Comparison of ENCODE assay signal across 8 cellular contexts in the genomic region with DNA sequence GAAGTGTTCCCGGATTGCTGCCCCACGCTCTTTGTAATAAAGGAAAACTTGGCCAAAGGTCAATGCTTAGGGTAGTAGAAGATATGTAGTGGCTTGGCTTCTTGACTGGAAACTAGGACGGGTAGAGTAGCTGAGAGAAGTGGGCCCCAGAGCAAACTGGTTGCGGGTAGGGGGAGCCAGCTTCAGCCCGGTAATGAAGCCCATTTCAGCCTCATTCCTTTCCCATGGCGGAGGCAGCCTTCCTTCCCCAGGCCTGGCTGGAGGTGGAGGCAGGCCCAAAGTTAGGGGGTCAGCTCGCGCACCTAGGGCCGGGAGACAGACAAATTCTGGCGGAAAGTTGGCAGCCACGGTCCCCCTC. TPM values are rescaled to one million over a fixed set of nuclear protein-coding genes. Genes with fewer than 3 reads are reported as not detected.
A peak's percentile ranks its signal among the peaks of the same experiment; 100 is the strongest.
DNase-seq lines count a peak whose midpoint lies in the region; ATAC-seq and TF ChIP-seq lines count a peak whose summit lies in the region.

No MANE protein-coding gene starts in this region.

- no peak for TF ChIP-seq CTCF in GM12875 (IDR thresholded peaks at IDR 0.05; ENCODE audit: borderline replicate concordance, insufficient read depth, low read depth, low read length)
- TF ChIP-seq CTCF in PC-9 (conservative IDR thresholded peaks at IDR 0.05), result no peak
- no peak for TF ChIP-seq CTCF in epithelial cell of esophagus (IDR thresholded peaks at IDR 0.05; ENCODE audit: insufficient read depth, low read depth, low read length, missing control alignments)

- DNase-seq in PC-9 (no peak), epithelial cell of esophagus (ENCODE audit: low read depth) (no peak), NCI-H1105 (lab: John Stamatoyannopoulos, UW) (no peak), NCI-H2029 (lab: John Stamatoyannopoulos, UW) (no peak)
- no peak for DNase-seq in stimulated activated CD4-positive, alpha-beta T cell treated with anti-CD3 and anti-CD28 coated beads, Interleukin-4, amount 100 ng/mL, for 24 hours

- peaks cover 15% of the 10 kb centered on the region; the same call in 1 of the 2 replicates for H3F3A ChIP-seq in PC-9 (ENCODE audit: insufficient read depth, low read depth)

- H3K9me3 ChIP-seq in PC-9 (ENCODE audit: insufficient read depth, low read depth), result no peaks in the 10 kb centered on the region
- H3K9me3 ChIP-seq in muscle layer of duodenum (ENCODE audit: control insufficient read depth in 1 of 2, low read length in 2 of 2), result no peaks in the 10 kb centered on the region

- H3K4me3 ChIP-seq in GM12875 (ENCODE audit: low read depth, low read length) (peak overlapping the region; percentile 53), PC-9 (peak overlapping the region; percentile 82), epithelial cell of esophagus (ENCODE audit: low read length) (peak overlapping the region; percentile 69), muscle layer of duodenum (ENCODE audit: low read depth in 1 of 2, low read length in 2 of 2) (peak overlapping the region; percentile 67 to 90)

- H4K20me1 ChIP-seq in PC-9 (ENCODE audit: insufficient read depth), result no peaks in the 10 kb centered on the region

- peak overlapping the region; percentile 96 for H3K4me2 ChIP-seq in PC-9

- no peaks in the 10 kb centered on the region for H3K27me3 ChIP-seq in PC-9 (ENCODE audit: insufficient read depth, low read depth)
- H3K27me3 ChIP-seq in muscle layer of duodenum (ENCODE audit: low read depth, low read length), result no peaks in the 10 kb centered on the region

- CTCF ChIA-PET in PC-9 (lab: Charles Lee), result interaction anchor here (0.6 to 0.8 kb wide), 3 partner anchors 64 to 746 kb away, joined by 3 to 14 read pairs (median 11); no protein-coding TSS in a partner anchor

- POLR2A ChIA-PET in PC-9 (lab: Charles Lee; ENCODE audit: unreplicated experiment), result interaction anchor here (0.6 kb wide), 1 partner anchor 262 kb away, joined by 3 read pairs; no protein-coding TSS in a partner anchor

- H3K9me2 ChIP-seq in PC-9 (ENCODE audit: insufficient read depth), result no peaks in the 10 kb centered on the region

- no peaks in the 10 kb centered on the region for H3K36me3 ChIP-seq in PC-9 (ENCODE audit: low read depth)
- H3K36me3 ChIP-seq in muscle layer of duodenum (ENCODE audit: control insufficient read depth in 1 of 2, insufficient read depth in 2 of 2, low read length in 2 of 2), result peaks cover 0 to 20% of the 10 kb centered on the region in 2 donors

- no TSS peak for BruUV-seq in PC-9 (replicated peaks; lab: Mats Ljungman, UMichigan)

- no peak overlapping the region for H3K27ac ChIP-seq in PC-9
- peak overlapping the region; percentile 95 for H3K27ac ChIP-seq in muscle layer of duodenum (ENCODE audit: low read length)

- H2AFZ ChIP-seq in PC-9, result peak overlapping the region; percentile 93

- H3K79me2 ChIP-seq in PC-9 (ENCODE audit: low read depth), result no peaks in the 10 kb centered on the region

- H3K4me1 ChIP-seq in PC-9 (replicated peaks; ENCODE audit: insufficient read depth) (peaks cover 20% of the 10 kb centered on the region), muscle layer of duodenum (ENCODE audit: control insufficient read depth in 1 of 2, insufficient read depth in 2 of 2, low read length in 2 of 2) (peaks cover 0 to 4% of the 10 kb centered on the region in 2 donors)

- intact Hi-C loops in PC-9 (cut with micrococcal nuclease; ENCODE audit: unreplicated experiment), result no loop called here

- no peak for ATAC-seq in GM21786 (IDR thresholded peaks at IDR 0.05; ENCODE audit: unreplicated experiment)

RNA-seq across cellular contexts. Expression of a gene that starts 0.4 kb away (rescaled TPM):
- total RNA-seq in PC-9 (2021), result 0.92 and 1.2 TPM in 2 replicates
